In genomic region chr3:54353547-54354339, GRCh38 we compare ENCODE assay signal across 1 cellular context.
A peak's percentile ranks its signal among the peaks of the same experiment; 100 is the strongest.
TF ChIP-seq lines count a peak whose summit lies in the region.

No MANE protein-coding gene starts in this region.

TF ChIP-seq in HEK293, 187 proteins besides CTCF, POLR2A, EP300 and RAD21 (continued from another document):
- TF ChIP-seq ZXDB (tag by site-specific recombination; IDR thresholded peaks at IDR 0.05) (peak; percentile 31; the same call in 1 of the 2 replicates), TCF7L2 (IDR thresholded peaks at IDR 0.05; ENCODE audit: borderline replicate concordance, low read depth, low read length) (peak; percentile 38; the same call in 1 of the 2 replicates), PRDM6 (tag by site-specific recombination; IDR thresholded peaks at IDR 0.05) (peak; percentile 93), ZNF292 (tag by site-specific recombination; IDR thresholded peaks at IDR 0.05; ENCODE audit: borderline replicate concordance, low read depth) (no peak), GFI1B (tag by site-specific recombination; IDR thresholded peaks at IDR 0.05) (peak; percentile 29; the same call in 1 of the 2 replicates), HIC1 (tag by site-specific recombination; IDR thresholded peaks at IDR 0.05) (0 out of 2 replicates have a peak, but pooled peaks have one; percentile 19), GLIS1 (tag by site-specific recombination; IDR thresholded peaks at IDR 0.05) (peak; percentile 44; the same call in 1 of the 2 replicates), ZNF843 (tag by site-specific recombination; IDR thresholded peaks at IDR 0.05) (peak; percentile 75), TRIM28 (IDR thresholded peaks at IDR 0.05; ENCODE audit: borderline replicate concordance, low read length) (peak; percentile 72; the same call in 1 of the 2 replicates)
